In genomic region chr11:6483015-6483414, GRCh38 we compare ENCODE assay signal across 10 cellular contexts. TPM values are rescaled to one million over a fixed set of nuclear protein-coding genes. Genes with fewer than 3 reads are reported as not detected.
DNase-seq lines count a peak whose midpoint lies in the region; ATAC-seq and TF ChIP-seq lines count a peak whose summit lies in the region.
"Had no signal": no experiment of that assay in that cellular context is flagged by ENCODE, and none has a peak within 500 bp of the region (broad histone marks: within the 10 kb centered on the region; RNA-seq: fewer than 3 reads in every experiment).

No MANE protein-coding gene starts in this region.

- no peaks in the 10 kb centered on the region for H3K9me3 Mint-ChIP-seq in T-helper 1 cell treated with Interleukin-12 subunit alpha and Interleukin-12 subunit beta and Interleukin-4 antibody, amounts not matched to agents 30 μg/mL and 1 μg/mL, for 36 hours

- H3K4me3 ChIP-seq in Panc1 (ENCODE audit: low read depth in 2 of 2, low read length in 2 of 2) (peak overlapping the region in 1 of 2 experiments; percentile 98; a peak in 1 of 4 replicates), endocrine pancreas (ENCODE audit: control insufficient read depth, insufficient read depth, low read length) (peak overlapping the region; percentile 54), psoas muscle (peak overlapping the region; percentile 93), brain microvascular endothelial cell (ENCODE audit: low read depth, low read length) (no peak overlapping the region), ovary (no peak overlapping the region)

- intact Hi-C loops in Panc1 (cut with micrococcal nuclease; ENCODE audit: unreplicated experiment): no loop called here
- intact Hi-C loops in psoas muscle (cut with DNase I): loop anchor here (5.0 kb wide), 2 partner anchors 91 to 129 kb away; partner anchors contain the start of genes SMPD1 (in 1 of the 2) and TAF10 (in 1 of the 2)
- intact Hi-C loops in ovary (cut with DNase I): loop anchor here in 1 of 4 donors (5.0 kb wide), 1 partner anchor 134 kb away; the partner anchor contains the start of gene TPP1

- H3K27ac ChIP-seq in Panc1 (ENCODE audit: low read length): no peak overlapping the region
- peak overlapping the region; percentile 95 for H3K27ac ChIP-seq in psoas muscle
- H3K27ac ChIP-seq in brain microvascular endothelial cell: no peak overlapping the region
- H3K27ac ChIP-seq in ovary: no peak overlapping the region

- CTCF ChIA-PET in Panc1 (lab: Charles Lee): interaction anchor here (0.6 kb wide), 1 partner anchor 104 kb away, joined by 3 read pairs; no protein-coding TSS in a partner anchor

- POLR2A ChIA-PET in Panc1 (lab: Charles Lee): interaction anchor here (0.6 kb wide), 1 partner anchor 189 kb away, joined by 16 read pairs; no protein-coding TSS in a partner anchor

- DNase-seq in T-helper 1 cell (no peak), Panc1 (ENCODE audit: low read depth, low spot score) (no peak), psoas muscle (no peak), globus pallidus (ENCODE audit: low spot score) (no peak), brain microvascular endothelial cell (no peak), ovary (no peak)
- DNase-seq: 8988T, NCI-H1417 treated with DMSO at 0.1 percent for 48 hours had no signal

- H3K9me3 ChIP-seq in Panc1 (ENCODE audit: control insufficient read depth, insufficient read depth, low read depth, low read length): no peaks in the 10 kb centered on the region
- no peaks in the 10 kb centered on the region for H3K9me3 ChIP-seq in endocrine pancreas (ENCODE audit: control insufficient read depth, low read length)
- H3K9me3 ChIP-seq in psoas muscle: no peaks in the 10 kb centered on the region
- H3K9me3 ChIP-seq in ovary: no peaks in the 10 kb centered on the region

- no peak overlapping the region for H3K9ac ChIP-seq in endocrine pancreas (ENCODE audit: control insufficient read depth, insufficient read depth, low read length)

- in situ Hi-C loops in Panc1 (cut with HindIII; ENCODE audit: low pct_unique_long_range_greater_than_20kb, low sequenced_read_pairs): no loop called here
- in situ Hi-C loops in brain microvascular endothelial cell (cut with HindIII; ENCODE audit: low pct_ligation_motif_present, low sequenced_read_pairs): no loop called here

- ATAC-seq in Panc1 (no peak), psoas muscle (no peak)

- TF ChIP-seq EP300 in ovary (IDR thresholded peaks at IDR 0.05): no peak

- peaks cover 30% of the 10 kb centered on the region for H3K36me3 ChIP-seq in Panc1 (ENCODE audit: control insufficient read depth, insufficient read depth, low read length)
- H3K36me3 ChIP-seq in endocrine pancreas (ENCODE audit: control insufficient read depth, insufficient read depth, low read length): no peaks in the 10 kb centered on the region
- peaks cover 16 to 78% of the 10 kb centered on the region in 2 donors for H3K36me3 ChIP-seq in psoas muscle (ENCODE audit: insufficient read depth in 1 of 2, low read depth in 1 of 2)
- peaks cover 38% of the 10 kb centered on the region for H3K36me3 ChIP-seq in brain microvascular endothelial cell (replicated peaks)
- no peaks in the 10 kb centered on the region for H3K36me3 ChIP-seq in ovary

- no peak for TF ChIP-seq POLR2A in ovary (IDR thresholded peaks at IDR 0.05)

- BruUV-seq in Panc1 (replicated peaks; lab: Mats Ljungman, UMichigan): TSS peak; percentile 63

- peak overlapping the region; percentile 93 for H3K4me3 Mint-ChIP-seq in T-helper 1 cell treated with Interleukin-12 subunit alpha and Interleukin-12 subunit beta and Interleukin-4 antibody, amounts not matched to agents 30 μg/mL and 1 μg/mL, for 36 hours

- TF ChIP-seq CTCF in Panc1 (IDR thresholded peaks at IDR 0.05) (no peak), psoas muscle (IDR thresholded peaks at IDR 0.05) (no peak), brain microvascular endothelial cell (IDR thresholded peaks at IDR 0.05; ENCODE audit: low read depth, low read length, missing control alignments) (no peak), ovary (IDR thresholded peaks at IDR 0.05) (no peak)

- WGBS in psoas muscle, 3 donors: 82 to 89% (median 84%) methylated on average over 6 of the region's 6 CpGs
- WGBS in ovary, 3 donors: 83 to 87% (median 84%) methylated on average over 6 of the region's 6 CpGs

- H3K36me3 Mint-ChIP-seq in T-helper 1 cell treated with Interleukin-12 subunit alpha and Interleukin-12 subunit beta and Interleukin-4 antibody, amounts not matched to agents 30 μg/mL and 1 μg/mL, for 36 hours (ENCODE audit: low read depth): peaks cover 21% of the 10 kb centered on the region

- peak overlapping the region; percentile 6 for H3K27ac Mint-ChIP-seq in T-helper 1 cell treated with Interleukin-12 subunit alpha and Interleukin-12 subunit beta and Interleukin-4 antibody, amounts not matched to agents 30 μg/mL and 1 μg/mL, for 36 hours

- H3K27me3 Mint-ChIP-seq in T-helper 1 cell treated with Interleukin-12 subunit alpha and Interleukin-12 subunit beta and Interleukin-4 antibody, amounts not matched to agents 30 μg/mL and 1 μg/mL, for 36 hours (ENCODE audit: low read depth): no peaks in the 10 kb centered on the region

- peaks cover 20% of the 10 kb centered on the region for H3K4me1 ChIP-seq in Panc1 (ENCODE audit: control insufficient read depth, insufficient read depth, low read length)
- H3K4me1 ChIP-seq in endocrine pancreas (ENCODE audit: control insufficient read depth, insufficient read depth, low read length): peaks cover 17% of the 10 kb centered on the region
- peaks cover 21% of the 10 kb centered on the region for H3K4me1 ChIP-seq in psoas muscle
- H3K4me1 ChIP-seq in ovary (ENCODE audit: insufficient read depth): peaks cover 9% of the 10 kb centered on the region

- H3K4me1 Mint-ChIP-seq in T-helper 1 cell treated with Interleukin-12 subunit alpha and Interleukin-12 subunit beta and Interleukin-4 antibody, amounts not matched to agents 30 μg/mL and 1 μg/mL, for 36 hours (ENCODE audit: low read depth): peaks cover 30% of the 10 kb centered on the region

- H3K27me3 ChIP-seq in Panc1 (ENCODE audit: control insufficient read depth, insufficient read depth, low read length) (no peaks in the 10 kb centered on the region), endocrine pancreas (ENCODE audit: control insufficient read depth, insufficient read depth, low read length) (no peaks in the 10 kb centered on the region), psoas muscle (ENCODE audit: insufficient read depth in 3 of 3, low read length in 2 of 3) (no peaks in the 10 kb centered on the region), brain microvascular endothelial cell (replicated peaks) (no peaks in the 10 kb centered on the region), ovary (no peaks in the 10 kb centered on the region)

RNA-seq across cellular contexts. Expression of gene TIMM10B, which starts 1.7 kb away (rescaled TPM):
- 63.8 TPM for total RNA-seq in Panc1 (2021; ENCODE audit: unreplicated experiment)
- 48.5 TPM for polyA plus RNA-seq in Panc1 (2012; ENCODE audit: insufficient read length)
- 10 to 100 TPM; 12.5 to 25.2 (median 16.1) TPM for total RNA-seq in psoas muscle
- polyA plus RNA-seq in psoas muscle: 10 to 100 TPM; 13.1 to 32.8 (median 24.7) TPM
- total RNA-seq in ovary: 10 to 100 TPM; 21.8 to 64.7 (median 38.4) TPM
- 10 to 100 TPM; 19.4 to 52.1 TPM for polyA plus RNA-seq in ovary

RNA-seq across cellular contexts. Expression of gene ARFIP2, which starts 1.9 kb away (rescaled TPM):
- total RNA-seq in Panc1 (2021; ENCODE audit: unreplicated experiment) (116 TPM), psoas muscle (10 to 100 TPM in 3 of 4 donors, 1 to 10 TPM in 1; 8.4 to 25.5 (median 15.5) TPM), ovary (10 to 100 TPM; 43.6 to 70.4 (median 49.5) TPM)
- polyA plus RNA-seq in Panc1 (2012; ENCODE audit: insufficient read length): 135 TPM
- polyA plus RNA-seq in psoas muscle (10 to 100 TPM; 19.4 to 31.3 (median 21.0) TPM), ovary (10 to 100 TPM; 35.8 to 37.8 TPM)

RNA-seq across cellular contexts. Expression of gene TRIM3, which starts 9.3 kb away (rescaled TPM):
- 35.4 TPM for total RNA-seq in Panc1 (2021; ENCODE audit: unreplicated experiment)
- 43.6 TPM for polyA plus RNA-seq in Panc1 (2012; ENCODE audit: insufficient read length)
- 10 to 100 TPM in 3 of 4 donors, 1 to 10 TPM in 1; 9.6 to 15.3 (median 12.7) TPM for total RNA-seq in psoas muscle
- 10 to 100 TPM; 11.5 to 12.5 (median 12.2) TPM for polyA plus RNA-seq in psoas muscle
- total RNA-seq in ovary: 10 to 100 TPM in 6 of 7 donors, 1 to 10 TPM in 1; 9.7 to 27.4 (median 19.7) TPM
- polyA plus RNA-seq in ovary: 10 to 100 TPM; 13.6 to 14.7 TPM

RNA-seq across cellular contexts. Expression of gene DNHD1, which starts 14.1 kb away (rescaled TPM):
- total RNA-seq in Panc1 (2021; ENCODE audit: unreplicated experiment): 10.6 TPM
- polyA plus RNA-seq in Panc1 (2012; ENCODE audit: insufficient read length): 6.0 TPM
- 1 to 10 TPM; 3.1 to 7.8 (median 3.5) TPM for total RNA-seq in psoas muscle
- polyA plus RNA-seq in psoas muscle: 1 to 10 TPM; 2.0 to 9.0 (median 3.4) TPM
- total RNA-seq in ovary: 10 to 100 TPM in 3 of 7 donors, 1 to 10 TPM in 4; 7.5 to 27.6 (median 9.3) TPM
- 1 to 10 TPM; 4.0 to 4.5 TPM for polyA plus RNA-seq in ovary

RNA-seq across cellular contexts. Expression of gene HPX, which starts 42.2 kb away (rescaled TPM):
- total RNA-seq in Panc1 (2021; ENCODE audit: unreplicated experiment): 1.0 TPM
- 0.22 TPM for polyA plus RNA-seq in Panc1 (2012; ENCODE audit: insufficient read length)
- total RNA-seq in psoas muscle: under 1 TPM in 3 of 4 donors, not detected in 1; 0.34 to 0.75 (median 0.36) TPM
- polyA plus RNA-seq in psoas muscle: under 1 TPM; 0.04 to 0.38 (median 0.16) TPM
- total RNA-seq in ovary: 1 to 10 TPM in 5 of 7 donors, under 1 TPM in 2; 0.46 to 4.1 (median 2.4) TPM
- polyA plus RNA-seq in ovary: 1 to 10 TPM in 1 of 2 donors, under 1 TPM in 1; 0.48 to 1.1 TPM

Comparison
In these comparisons a context has a peak if more than half of its experiments do, and no peak if none do; other contexts are left out.
1. H3K4me3 ChIP-seq: peak in endocrine pancreas (single experiment) and psoas muscle (single experiment); none in brain microvascular endothelial cell (single experiment) and ovary (single experiment).